In genomic region chr4:33722254-33722653, GRCh38 we compare ENCODE assay signal across 24 cellular contexts.
DNase-seq lines count a peak whose midpoint lies in the region; ATAC-seq and FAIRE-seq lines count a peak whose summit lies in the region.
"Had no signal": no experiment of that assay in that cellular context is flagged by ENCODE, and none has a peak within 500 bp of the region (broad histone marks: within the 10 kb centered on the region; RNA-seq: fewer than 3 reads in every experiment).

No MANE protein-coding gene starts in this region.

- no peaks in the 10 kb centered on the region for H3K9me3 ChIP-seq in mesenchymal stem cell (ENCODE audit: control insufficient read depth, low read length)
- H3K9me3 ChIP-seq: psoas muscle, upper lobe of right lung had no signal

- peak overlapping the region; percentile 19; the same call in 1 of the 2 replicates for H3K4me3 ChIP-seq in ACC112 (ENCODE audit: low read depth, low read length)
- H3K4me3 ChIP-seq in mesenchymal stem cell (ENCODE audit: insufficient read depth in 1 of 2, low read depth in 1 of 2, low read length in 2 of 2): no peak overlapping the region
- H3K4me3 ChIP-seq: psoas muscle, upper lobe of right lung had no signal

- DNase-seq in HCEC 1CT: peak; percentile 59
- peak; percentile 62 for DNase-seq in mesenchymal stem cell
- no peak for DNase-seq in DMS53 (lab: John Stamatoyannopoulos, UW)
- no peak for DNase-seq in stimulated activated naive CD8-positive, alpha-beta T cell treated with anti-CD3 and anti-CD28 coated beads, Interleukin-15, amount 100 ng/mL, for 72 hours
- no peak for DNase-seq in activated CD8-positive, alpha-beta memory T cell treated with anti-CD3 and anti-CD28 coated beads for 24 hours
- DNase-seq in DMS79 (lab: John Stamatoyannopoulos, UW): no peak
- DNase-seq: activated CD8-positive, alpha-beta memory T cell treated with anti-CD3 and anti-CD28 coated beads, Interleukin-2, amount 10 ng/mL, durations not matched to agents 7 days and 5 days; activated effector memory CD4-positive, alpha-beta T cell treated with Interleukin-2 at 50 U/mL for 16 hours; CD4-positive, alpha-beta T cell; DMS79 treated with DMSO at 0.1 percent for 48 hours; islet precursor cell; NCI-H187; psoas muscle; SIG-M5; stimulated activated naive CD8-positive, alpha-beta T cell treated with anti-CD3 and anti-CD28 coated beads, Interleukin-15, Interleukin-2, amounts not matched to agents 100 U/mL and 50 U/mL, for 24 hours; upper lobe of right lung had no signal

- no peak for ATAC-seq in stimulated activated naive CD8-positive, alpha-beta T cell treated with anti-CD3 and anti-CD28 coated beads, Interleukin-15, amount 100 ng/mL, for 72 hours
- ATAC-seq: activated CD4-positive, CD25-positive, alpha-beta regulatory T cell treated with anti-CD3 and anti-CD28 coated beads, Interleukin-2, amount 50 U/mL, for 24 hours; activated CD8-positive, alpha-beta memory T cell treated with anti-CD3 and anti-CD28 coated beads, Interleukin-2, amount 10 ng/mL, durations not matched to agents 7 days and 5 days; psoas muscle; stimulated activated naive CD8-positive, alpha-beta T cell treated with anti-CD3 and anti-CD28 coated beads, Interleukin-15, Interleukin-2, amounts not matched to agents 100 U/mL and 50 U/mL, for 24 hours; upper lobe of right lung had no signal

- H3K36me3 ChIP-seq in ACC112 (ENCODE audit: insufficient read depth, low read length): no peaks in the 10 kb centered on the region
- no peaks in the 10 kb centered on the region for H3K36me3 ChIP-seq in mesenchymal stem cell (ENCODE audit: control insufficient read depth in 1 of 2, insufficient read depth in 2 of 2, low read depth in 1 of 2, low read length in 2 of 2)
- H3K36me3 ChIP-seq: upper lobe of right lung had no signal

- no peaks in the 10 kb centered on the region for H3K27me3 Mint-ChIP-seq in stimulated activated naive CD8-positive, alpha-beta T cell treated with anti-CD3 and anti-CD28 coated beads, Interleukin-15, amount 100 ng/mL, for 72 hours
- H3K27me3 Mint-ChIP-seq: activated CD8-positive, alpha-beta memory T cell treated with anti-CD3 and anti-CD28 coated beads, Interleukin-2, amount 10 ng/mL, durations not matched to agents 7 days and 5 days; CD4-positive, alpha-beta T cell; memory B cell had no signal

- no peak overlapping the region for H3K18ac ChIP-seq in mesenchymal stem cell (ENCODE audit: low read depth in 1 of 2, low read length in 2 of 2)

- H3K27me3 ChIP-seq in ACC112 (ENCODE audit: insufficient read depth, low read length) (no peaks in the 10 kb centered on the region), mesenchymal stem cell (ENCODE audit: control insufficient read depth in 1 of 2, insufficient read depth in 1 of 2, low read length in 2 of 2) (no peaks in the 10 kb centered on the region)
- H3K27me3 ChIP-seq: upper lobe of right lung had no signal

- H3K4ac ChIP-seq in mesenchymal stem cell (ENCODE audit: low read depth in 1 of 2, low read length in 2 of 2): no peak overlapping the region

- H3K79me1 ChIP-seq in mesenchymal stem cell (replicated peaks; ENCODE audit: low read length, poor library complexity, severe bottlenecking): no peaks in the 10 kb centered on the region

- H3K79me2 ChIP-seq in ACC112 (ENCODE audit: control insufficient read depth, insufficient read depth, low read length, unreplicated experiment): no peaks in the 10 kb centered on the region

- no peak overlapping the region for H4K8ac ChIP-seq in mesenchymal stem cell (ENCODE audit: low read length)

- no peak overlapping the region for H3K23ac ChIP-seq in mesenchymal stem cell (ENCODE audit: low read length in 2 of 2)

- 74% methylated on average over 1 of the region's 2 CpGs for WGBS in mesenchymal stem cell

- no peak overlapping the region for H2BK12ac ChIP-seq in mesenchymal stem cell (ENCODE audit: low read length in 2 of 2)

- H3K27ac ChIP-seq in ACC112 (ENCODE audit: low read depth, low read length): peak overlapping the region; percentile 18; the same call in 1 of the 2 replicates
- H3K27ac ChIP-seq in mesenchymal stem cell (ENCODE audit: low read length, poor library complexity, severe bottlenecking): no peak overlapping the region
- H3K27ac ChIP-seq: psoas muscle, upper lobe of right lung had no signal

- H2AFZ ChIP-seq in ACC112 (ENCODE audit: low read length, unreplicated experiment): peak overlapping the region; percentile 38
- H2AFZ ChIP-seq in mesenchymal stem cell (ENCODE audit: low read depth, low read length): no peak overlapping the region

- no peak overlapping the region for H3K4me3 Mint-ChIP-seq in stimulated activated naive CD8-positive, alpha-beta T cell treated with anti-CD3 and anti-CD28 coated beads, Interleukin-15, amount 100 ng/mL, for 72 hours
- H3K4me3 Mint-ChIP-seq: activated CD8-positive, alpha-beta memory T cell treated with anti-CD3 and anti-CD28 coated beads, Interleukin-2, amount 10 ng/mL, durations not matched to agents 7 days and 5 days; CD4-positive, alpha-beta T cell; memory B cell; nephron; T-helper 2 cell treated with Interferon-gamma antibody and Interleukin-4, amounts not matched to agents 5 μg/mL and 100 μg/mL, for 36 hours had no signal

- H3K9ac ChIP-seq in mesenchymal stem cell (ENCODE audit: low read length): peak overlapping the region; percentile 92

- peak; percentile 76 for FAIRE-seq in endometrium (lab: Jason Lieb, UNC)
- FAIRE-seq: colon, endothelial cell of umbilical vein had no signal

- no peak overlapping the region for H3K27ac Mint-ChIP-seq in stimulated activated naive CD8-positive, alpha-beta T cell treated with anti-CD3 and anti-CD28 coated beads, Interleukin-15, amount 100 ng/mL, for 72 hours
- H3K27ac Mint-ChIP-seq: activated CD8-positive, alpha-beta memory T cell treated with anti-CD3 and anti-CD28 coated beads, Interleukin-2, amount 10 ng/mL, durations not matched to agents 7 days and 5 days; CD4-positive, alpha-beta T cell; memory B cell; nephron; T-helper 2 cell treated with Interferon-gamma antibody and Interleukin-4, amounts not matched to agents 5 μg/mL and 100 μg/mL, for 36 hours had no signal

- no peak overlapping the region for H3K4me2 ChIP-seq in mesenchymal stem cell (ENCODE audit: low read length, poor library complexity, severe bottlenecking)

- H3K4me1 ChIP-seq in ACC112 (ENCODE audit: control insufficient read depth, insufficient read depth, low read length, unreplicated experiment) (peaks cover 10% of the 10 kb centered on the region), mesenchymal stem cell (ENCODE audit: control insufficient read depth, insufficient read depth, low read depth, low read length) (no peaks in the 10 kb centered on the region)
- H3K4me1 ChIP-seq: psoas muscle, upper lobe of right lung had no signal

- no peak overlapping the region for H3K14ac ChIP-seq in mesenchymal stem cell (ENCODE audit: low read length in 2 of 2)

- H2BK15ac ChIP-seq in mesenchymal stem cell (ENCODE audit: low read depth, poor library complexity, severe bottlenecking): no peak overlapping the region

- no peak overlapping the region for H4K91ac ChIP-seq in mesenchymal stem cell (ENCODE audit: low read length)

- no peak overlapping the region for H2BK5ac ChIP-seq in mesenchymal stem cell (ENCODE audit: low read depth, low read length, poor library complexity, severe bottlenecking)

- H3K9me3 Mint-ChIP-seq in stimulated activated naive CD8-positive, alpha-beta T cell treated with anti-CD3 and anti-CD28 coated beads, Interleukin-15, amount 100 ng/mL, for 72 hours: no peaks in the 10 kb centered on the region
- H3K9me3 Mint-ChIP-seq: nephron had no signal

- H3K4me1 Mint-ChIP-seq in stimulated activated naive CD8-positive, alpha-beta T cell treated with anti-CD3 and anti-CD28 coated beads, Interleukin-15, amount 100 ng/mL, for 72 hours: no peaks in the 10 kb centered on the region
- H3K4me1 Mint-ChIP-seq: activated CD8-positive, alpha-beta memory T cell treated with anti-CD3 and anti-CD28 coated beads, Interleukin-2, amount 10 ng/mL, durations not matched to agents 7 days and 5 days; memory B cell; nephron had no signal

- H2AK5ac ChIP-seq in mesenchymal stem cell (ENCODE audit: low read length, severe bottlenecking): no peak overlapping the region

- no peak overlapping the region for H2BK120ac ChIP-seq in mesenchymal stem cell (ENCODE audit: low read depth, low read length)

Comparison
In these comparisons a context has a peak if more than half of its experiments do, and no peak if none do; other contexts are left out.
1. DNase-seq: peak in HCEC 1CT (single experiment) and mesenchymal stem cell (single experiment); none in DMS53 (single experiment), stimulated activated naive CD8-positive, alpha-beta T cell treated with anti-CD3 and anti-CD28 coated beads, Interleukin-15, amount 100 ng/mL, for 72 hours (0 of 2), activated CD8-positive, alpha-beta memory T cell treated with anti-CD3 and anti-CD28 coated beads for 24 hours (single experiment) and DMS79 (single experiment).